Comparison of ENCODE assay signal across 20 cellular contexts in the genomic region with DNA sequence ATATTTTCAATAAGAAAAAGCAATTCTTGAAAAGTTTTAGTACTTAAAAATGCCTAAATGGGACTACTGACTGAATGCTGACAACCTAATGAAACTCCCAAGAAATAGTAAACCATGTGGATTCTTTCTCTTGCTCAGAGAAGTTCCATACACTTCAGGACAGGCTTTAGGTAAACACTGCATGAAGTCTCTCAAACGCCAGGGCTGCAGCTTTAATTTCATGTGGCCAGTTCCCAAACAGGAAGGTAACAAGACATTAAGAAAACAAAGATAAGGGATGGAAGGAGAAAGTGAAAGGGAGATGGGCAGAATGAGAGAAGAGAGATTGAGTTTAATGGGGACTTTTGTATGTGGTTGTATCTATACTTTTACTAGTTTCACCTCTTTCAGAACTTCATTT.
DNase-seq lines count a peak whose midpoint lies in the region; ATAC-seq, FAIRE-seq and TF ChIP-seq lines count a peak whose summit lies in the region.
"Had no signal": no experiment of that assay in that cellular context is flagged by ENCODE, and none has a peak within 500 bp of the region (broad histone marks: within the 10 kb centered on the region; RNA-seq: fewer than 3 reads in every experiment).

No MANE protein-coding gene starts in this region.

- H3K36me3 ChIP-seq in PC-3 (ENCODE audit: low read depth, low read length) (no peaks in the 10 kb centered on the region), endothelial cell of umbilical vein (ENCODE audit: control insufficient read depth in 2 of 2, extremely low read depth in 1 of 2, insufficient read depth in 2 of 2, low read length in 2 of 2) (no peaks in the 10 kb centered on the region), testis (ENCODE audit: low read depth, missing control alignments) (no peaks in the 10 kb centered on the region)

- no peaks in the 10 kb centered on the region for H3K36me3 Mint-ChIP-seq in nephron progenitor cell (ENCODE audit: low read depth)
- H3K36me3 Mint-ChIP-seq: IgD-negative memory B cell had no signal

- peak overlapping the region; percentile 88 for H3K27ac Mint-ChIP-seq in nephron progenitor cell
- H3K27ac Mint-ChIP-seq: CD4-positive, alpha-beta T cell; IgD-negative memory B cell had no signal

- POLR2A ChIA-PET in PC-3 (lab: Charles Lee; ENCODE audit: unreplicated experiment) = no interaction called here
- POLR2A ChIA-PET in endothelial cell of umbilical vein (lab: Charles Lee) = no interaction called here

- H4K20me1 ChIP-seq in PC-3 (ENCODE audit: low read length) (no peaks in the 10 kb centered on the region), endothelial cell of umbilical vein (replicated peaks; ENCODE audit: control insufficient read depth, extremely low read depth, insufficient read depth, low read length) (no peaks in the 10 kb centered on the region)

- no peak overlapping the region for H3K4me3 Mint-ChIP-seq in nephron progenitor cell
- H3K4me3 Mint-ChIP-seq: CD4-positive, alpha-beta T cell; IgD-negative memory B cell had no signal

- 44 to 53% methylated on average over 1 of the region's 1 CpG for WGBS in testis, 2 donors

- DNase-seq in H4 (ENCODE audit: low spot score) = peak; percentile 25
- no peak for DNase-seq in PC-3
- DNase-seq in endothelial cell of umbilical vein (ENCODE audit: low read depth, low spot score) = peak; percentile 80
- DNase-seq in nephron progenitor cell = no peak
- no peak for DNase-seq in activated naive CD4-positive, alpha-beta T cell (lab: John Stamatoyannopoulos, UW)
- no peak for DNase-seq in NCI-H2081 treated with DMSO at 0.1 percent for 48 hours (lab: John Stamatoyannopoulos, UW)
- no peak for DNase-seq in testis
- DNase-seq: AML-193; Caco-2; CD4-positive, alpha-beta T cell; DMS79 treated with DMSO at 0.1 percent for 48 hours; GF-D8; GM23248; H7; KBM-7 had no signal

- TF ChIP-seq POLR2A in endothelial cell of umbilical vein (IDR thresholded peaks at IDR 0.05; ENCODE audit: low read depth, low read length) = no peak
- TF ChIP-seq POLR2A in testis (IDR thresholded peaks at IDR 0.05) = no peak

- H3K4me2 ChIP-seq in PC-3 (ENCODE audit: low read length) = no peak overlapping the region
- no peak overlapping the region for H3K4me2 ChIP-seq in endothelial cell of umbilical vein (ENCODE audit: insufficient read depth, low read length)
- H3K4me2 ChIP-seq: A549 had no signal

- no peaks in the 10 kb centered on the region for H3F3A ChIP-seq in PC-3 (ENCODE audit: low read length, unreplicated experiment)

- no peak overlapping the region for H3K4me3 ChIP-seq in PC-3 (ENCODE audit: low read length)
- H3K4me3 ChIP-seq in endothelial cell of umbilical vein (replicated peaks in 1 of 3; ENCODE audit: insufficient read depth in 1 of 3, low read depth in 1 of 3, low read length in 3 of 3) = no peak overlapping the region
- H3K4me3 ChIP-seq in testis = no peak overlapping the region
- H3K4me3 ChIP-seq: A549, GM23248 had no signal

- TF ChIP-seq CTCF in PC-3 (conservative IDR thresholded peaks at IDR 0.05; ENCODE audit: low read depth, low read length) (no peak), endothelial cell of umbilical vein (IDR thresholded peaks at IDR 0.05; ENCODE audit: extremely low read depth in 1 of 2, insufficient read depth in 1 of 2, low read depth in 1 of 2, low read length in 2 of 2) (no peak), nephron progenitor cell (IDR thresholded peaks at IDR 0.05) (no peak), testis (IDR thresholded peaks at IDR 0.05) (no peak)

- dilution Hi-C loops in endothelial cell of umbilical vein (cut with MboI; ENCODE audit: extremely low pct_ligation_motif_present, low sequenced_read_pairs) = no loop called here

- H2AFZ ChIP-seq in PC-3 (ENCODE audit: low read length) = peak overlapping the region; percentile 20; the same call in 1 of the 2 replicates
- H2AFZ ChIP-seq in endothelial cell of umbilical vein (ENCODE audit: low read depth, low read length) = peak overlapping the region; percentile 34
- H2AFZ ChIP-seq: GM23248 had no signal

- FAIRE-seq in endothelial cell of umbilical vein (lab: Jason Lieb, UNC) = no peak
- FAIRE-seq: A549, D721Med, HTR-8/SVneo had no signal

- H3K27ac ChIP-seq in PC-3 (ENCODE audit: low read length) (no peak overlapping the region), endothelial cell of umbilical vein (ENCODE audit: insufficient read depth, low read depth, low read length) (no peak overlapping the region), testis (no peak overlapping the region)
- H3K27ac ChIP-seq: A549, C4-2B, GM23248 had no signal

- no peak overlapping the region for H3K9ac ChIP-seq in PC-3 (ENCODE audit: low read length)
- H3K9ac ChIP-seq in endothelial cell of umbilical vein (replicated peaks; ENCODE audit: extremely low read depth, insufficient read depth, low read length) = no peak overlapping the region
- H3K9ac ChIP-seq: GM23248 had no signal

- ATAC-seq in PC-3 = peak; percentile 64
- ATAC-seq: A549 had no signal

- no peaks in the 10 kb centered on the region for H3K79me2 ChIP-seq in PC-3 (ENCODE audit: low read length)
- no peaks in the 10 kb centered on the region for H3K79me2 ChIP-seq in endothelial cell of umbilical vein (ENCODE audit: control insufficient read depth, insufficient read depth, low read length)

- H3K27me3 Mint-ChIP-seq in nephron progenitor cell (ENCODE audit: low read depth, poor library complexity) = peaks cover 5% of the 10 kb centered on the region
- H3K27me3 Mint-ChIP-seq: CD4-positive, alpha-beta T cell; IgD-negative memory B cell had no signal

- H3K9me2 ChIP-seq in PC-3 (replicated peaks; ENCODE audit: low read length) = no peaks in the 10 kb centered on the region

- H3K27me3 ChIP-seq in PC-3 (ENCODE audit: low read length) (no peaks in the 10 kb centered on the region), endothelial cell of umbilical vein (ENCODE audit: control insufficient read depth in 2 of 2, insufficient read depth in 2 of 2, low read length in 2 of 2) (no peaks in the 10 kb centered on the region), testis (no peaks in the 10 kb centered on the region)

- H3K9me1 ChIP-seq in endothelial cell of umbilical vein (replicated peaks; ENCODE audit: control insufficient read depth, extremely low read depth, insufficient read depth, low read length) = no peaks in the 10 kb centered on the region

- no peaks in the 10 kb centered on the region for H3K9me3 Mint-ChIP-seq in nephron progenitor cell

- intact Hi-C loops in PC-3 (cut with micrococcal nuclease) = no loop called here
- intact Hi-C loops in endothelial cell of umbilical vein (cut with micrococcal nuclease) = loop anchor here (10.0 kb wide), 1 partner anchor 358 kb away; no protein-coding TSS in a partner anchor
- intact Hi-C loops in testis (cut with DNase I; ENCODE audit: low total_unique reads) = no loop called here

- H3K9me3 ChIP-seq in PC-3 (ENCODE audit: low read length) = no peaks in the 10 kb centered on the region
- H3K9me3 ChIP-seq in endothelial cell of umbilical vein (replicated peaks; ENCODE audit: control insufficient read depth, insufficient read depth, low read length) = no peaks in the 10 kb centered on the region
- H3K9me3 ChIP-seq in testis = no peaks in the 10 kb centered on the region
- H3K9me3 ChIP-seq: A549, Caco-2 had no signal

- BruUV-seq in PC-3 (replicated peaks; lab: Mats Ljungman, UMichigan) = no TSS peak
- no TSS peak for BruUV-seq in endothelial cell of umbilical vein (replicated peaks; lab: Mats Ljungman, UMichigan)

- CTCF ChIA-PET in PC-3 (lab: Charles Lee) (interaction anchor here (0.7 kb wide), 1 partner anchor 99 kb away, joined by 11 read pairs; no protein-coding TSS in a partner anchor), endothelial cell of umbilical vein (lab: Charles Lee) (interaction anchor here (0.7 to 1.6 kb wide), 3 partner anchors 9 to 861 kb away, joined by 3 to 6 read pairs (median 4); no protein-coding TSS in a partner anchor)

- no peaks in the 10 kb centered on the region for H3K4me1 ChIP-seq in PC-3 (ENCODE audit: insufficient read depth, low read length)
- H3K4me1 ChIP-seq in endothelial cell of umbilical vein (ENCODE audit: control insufficient read depth, extremely low read depth, insufficient read depth, low read length) = peaks cover 2% of the 10 kb centered on the region
- H3K4me1 ChIP-seq in testis = no peaks in the 10 kb centered on the region
- H3K4me1 ChIP-seq: A549, Caco-2 had no signal

- H3K4me1 Mint-ChIP-seq in nephron progenitor cell = peaks cover 5% of the 10 kb centered on the region
- H3K4me1 Mint-ChIP-seq: IgD-negative memory B cell had no signal

TF ChIP-seq in endothelial cell of umbilical vein, 7 proteins besides CTCF, POLR2A, EP300 and RAD21:
- no peak for TF ChIP-seq MYC (IDR thresholded peaks at IDR 0.05; ENCODE audit: low read depth, low read length)
- no peak for TF ChIP-seq POLR2AphosphoS5 (IDR thresholded peaks at IDR 0.05; ENCODE audit: insufficient read depth, low read depth, low read length)
- TF ChIP-seq JUN (IDR thresholded peaks at IDR 0.05; ENCODE audit: borderline replicate concordance, insufficient read depth, insufficient read length, low read depth) = no peak
- TF ChIP-seq EZH2 (IDR thresholded peaks at IDR 0.05; ENCODE audit: borderline replicate concordance, low read depth, low read length, severe bottlenecking) = no peak
- TF ChIP-seq GATA2 (IDR thresholded peaks at IDR 0.05; ENCODE audit: insufficient read depth, insufficient read length, low read depth, low read length) = no peak
- TF ChIP-seq, protein P1, sequence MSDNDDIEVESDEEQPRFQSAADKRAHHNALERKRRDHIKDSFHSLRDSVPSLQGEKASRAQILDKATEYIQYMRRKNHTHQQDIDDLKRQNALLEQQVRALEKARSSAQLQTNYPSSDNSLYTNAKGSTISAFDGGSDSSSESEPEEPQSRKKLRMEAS (IDR thresholded peaks at IDR 0.05; ENCODE audit: insufficient read depth, insufficient read length) = no peak
- no peak for TF ChIP-seq FOS (IDR thresholded peaks at IDR 0.05; ENCODE audit: borderline replicate concordance, insufficient read depth, low read length)
TF ChIP-seq in endothelial cell of umbilical vein: peak in this region for 0.

Comparison
In these comparisons a context has a peak if more than half of its experiments do, and no peak if none do; other contexts are left out.
1. DNase-seq: peak in H4 (single experiment) and endothelial cell of umbilical vein (single experiment); none in PC-3 (single experiment), nephron progenitor cell (single experiment), activated naive CD4-positive, alpha-beta T cell (0 of 4), NCI-H2081 treated with DMSO at 0.1 percent for 48 hours (single experiment) and testis (single experiment).